Comparison of ENCODE assay signal across 1 cellular context in genomic region chr2:53787911-53788289, GRCh38.
TF ChIP-seq lines count a peak whose summit lies in the region.

No MANE protein-coding gene starts in this region.

TF ChIP-seq in H1, 55 proteins besides CTCF, POLR2A, EP300 and RAD21:
- TF ChIP-seq TAF7 (optimal IDR thresholded peaks at IDR 0.05; ENCODE audit: borderline replicate concordance, low read depth, low read length) (no peak), SIRT6 (IDR thresholded peaks at IDR 0.05; ENCODE audit: low read length) (no peak), CHD7 (IDR thresholded peaks at IDR 0.05; ENCODE audit: insufficient replicate concordance, low read length) (no peak), EGR1 (IDR thresholded peaks at IDR 0.05; ENCODE audit: borderline replicate concordance, low read depth, low read length) (no peak), JUND (IDR thresholded peaks at IDR 0.05; ENCODE audit: low read length) (no peak), MAX (IDR thresholded peaks at IDR 0.05) (no peak), RFX5 (IDR thresholded peaks at IDR 0.05; ENCODE audit: borderline replicate concordance, low read depth, low read length) (no peak), RXRA (IDR thresholded peaks at IDR 0.05; ENCODE audit: insufficient read depth, low read depth, low read length) (no peak), FOSL1 (IDR thresholded peaks at IDR 0.05; ENCODE audit: insufficient read depth, low read depth, low read length) (no peak), BACH1 (IDR thresholded peaks at IDR 0.05; ENCODE audit: low read length) (no peak), ATF2 (IDR thresholded peaks at IDR 0.05; ENCODE audit: low read length) (no peak), CHD2 (IDR thresholded peaks at IDR 0.05; ENCODE audit: low read length) (no peak), JUN (IDR thresholded peaks at IDR 0.05; ENCODE audit: low read depth, low read length) (no peak), PHF8 (conservative IDR thresholded peaks at IDR 0.05; ENCODE audit: low read depth, low read length) (no peak)
